Comparison of ENCODE assay signal across 8 cellular contexts in genomic region chr16:73071131-73071940, GRCh38. TPM values are rescaled to one million over a fixed set of nuclear protein-coding genes. Genes with fewer than 3 reads are reported as not detected.
DNase-seq lines count a peak whose midpoint lies in the region; ATAC-seq and TF ChIP-seq lines count a peak whose summit lies in the region.

No MANE protein-coding gene starts in this region.

- H3K9ac ChIP-seq in HUES64 (ENCODE audit: low read depth, low read length) = no peak overlapping the region
- no peak overlapping the region for H3K9ac ChIP-seq in smooth muscle cell (ENCODE audit: low read depth)

- H3K4me1 Mint-ChIP-seq in T-helper 17 cell = peaks cover 8% of the 10 kb centered on the region

- DNase-seq in T-helper 17 cell (no peak), smooth muscle cell (lab: John Stamatoyannopoulos, UW; ENCODE audit: unreplicated experiment) (no peak), GDM1 (lab: John Stamatoyannopoulos, UW) (no peak), NAMALWA (ENCODE audit: low spot score) (no peak)

- WGBS in HUES64 = 6% methylated on average over 16 of the region's 17 CpGs
- WGBS in smooth muscle cell (ENCODE audit: low lambda C conversion rate) = 7% methylated on average over 17 of the region's 17 CpGs

- H3K4me3 ChIP-seq in HUES64 (ENCODE audit: low read length) (peak overlapping the region; percentile 60), iPS-11a (ENCODE audit: low read depth, low read length) (peak overlapping the region; percentile 20), smooth muscle cell (peak overlapping the region; percentile 40)

- H3K4me3 Mint-ChIP-seq in T-helper 17 cell = peak overlapping the region; percentile 81

- peak overlapping the region; percentile 74 for H3K4me2 ChIP-seq in smooth muscle cell

- H3K79me2 ChIP-seq in smooth muscle cell (ENCODE audit: low read depth) = no peaks in the 10 kb centered on the region

- H2AFZ ChIP-seq in smooth muscle cell (ENCODE audit: low read depth) = peak overlapping the region; percentile 54

- H4K20me1 ChIP-seq in smooth muscle cell (ENCODE audit: low read depth) = no peaks in the 10 kb centered on the region

- H3K27me3 Mint-ChIP-seq in T-helper 17 cell = peaks cover 55% of the 10 kb centered on the region

- H3K9me3 ChIP-seq in HUES64 (ENCODE audit: insufficient read depth, low read depth, low read length) (no peaks in the 10 kb centered on the region), T-helper 17 cell (ENCODE audit: control insufficient read depth, low read length, poor library complexity, severe bottlenecking) (no peaks in the 10 kb centered on the region), smooth muscle cell (replicated peaks; ENCODE audit: low read depth) (no peaks in the 10 kb centered on the region)

- no peaks in the 10 kb centered on the region for H3K36me3 Mint-ChIP-seq in T-helper 17 cell (ENCODE audit: low read depth)

- peaks cover 77% of the 10 kb centered on the region for H3K27me3 ChIP-seq in HUES64 (ENCODE audit: insufficient read depth, low read length)
- H3K27me3 ChIP-seq in smooth muscle cell (ENCODE audit: low read depth) = peaks cover 6% of the 10 kb centered on the region

- H3K36me3 ChIP-seq in HUES64 (ENCODE audit: insufficient read depth, low read length) (no peaks in the 10 kb centered on the region), smooth muscle cell (ENCODE audit: low read depth) (no peaks in the 10 kb centered on the region)

- TF ChIP-seq CTCF in smooth muscle cell (IDR thresholded peaks at IDR 0.05; ENCODE audit: borderline replicate concordance, insufficient read depth, poor library complexity, severe bottlenecking) = no peak

- H3K27ac ChIP-seq in HUES64 (ENCODE audit: low read depth, low read length) = no peak overlapping the region
- H3K27ac ChIP-seq in smooth muscle cell (ENCODE audit: low read depth) = no peak overlapping the region

- H3K4me1 ChIP-seq in HUES64 (ENCODE audit: insufficient read depth, low read length) (peaks cover 10% of the 10 kb centered on the region), smooth muscle cell (ENCODE audit: low read depth) (peaks cover 25% of the 10 kb centered on the region)

- H3F3A ChIP-seq in smooth muscle cell (ENCODE audit: low read depth) = peaks cover 34% of the 10 kb centered on the region

- H3K27ac Mint-ChIP-seq in T-helper 17 cell = no peak overlapping the region

- ATAC-seq in T-helper 17 cell = no peak
- no peak for ATAC-seq in GM21381 (IDR thresholded peaks at IDR 0.05; ENCODE audit: unreplicated experiment)
- no peak for ATAC-seq in GM19397 (IDR thresholded peaks at IDR 0.05; ENCODE audit: unreplicated experiment)

RNA-seq across cellular contexts. Expression of gene ZFHX3, which starts 23.4 kb away (rescaled TPM):
- polyA plus RNA-seq in HUES64 (2013, experiment 1 of 2) = 1.3 TPM
- 2.5 TPM for polyA plus RNA-seq in HUES64 (2013, experiment 2 of 2)
- 1 to 10 TPM in 1 of 2 donors, under 1 TPM in 1; 0.94 to 2.2 TPM for total RNA-seq in T-helper 17 cell
- 6.5 and 9.8 TPM in 2 replicates for total RNA-seq in smooth muscle cell
- polyA plus RNA-seq in smooth muscle cell = 3.1 and 5.0 TPM in 2 replicates
